In the genomic region with DNA sequence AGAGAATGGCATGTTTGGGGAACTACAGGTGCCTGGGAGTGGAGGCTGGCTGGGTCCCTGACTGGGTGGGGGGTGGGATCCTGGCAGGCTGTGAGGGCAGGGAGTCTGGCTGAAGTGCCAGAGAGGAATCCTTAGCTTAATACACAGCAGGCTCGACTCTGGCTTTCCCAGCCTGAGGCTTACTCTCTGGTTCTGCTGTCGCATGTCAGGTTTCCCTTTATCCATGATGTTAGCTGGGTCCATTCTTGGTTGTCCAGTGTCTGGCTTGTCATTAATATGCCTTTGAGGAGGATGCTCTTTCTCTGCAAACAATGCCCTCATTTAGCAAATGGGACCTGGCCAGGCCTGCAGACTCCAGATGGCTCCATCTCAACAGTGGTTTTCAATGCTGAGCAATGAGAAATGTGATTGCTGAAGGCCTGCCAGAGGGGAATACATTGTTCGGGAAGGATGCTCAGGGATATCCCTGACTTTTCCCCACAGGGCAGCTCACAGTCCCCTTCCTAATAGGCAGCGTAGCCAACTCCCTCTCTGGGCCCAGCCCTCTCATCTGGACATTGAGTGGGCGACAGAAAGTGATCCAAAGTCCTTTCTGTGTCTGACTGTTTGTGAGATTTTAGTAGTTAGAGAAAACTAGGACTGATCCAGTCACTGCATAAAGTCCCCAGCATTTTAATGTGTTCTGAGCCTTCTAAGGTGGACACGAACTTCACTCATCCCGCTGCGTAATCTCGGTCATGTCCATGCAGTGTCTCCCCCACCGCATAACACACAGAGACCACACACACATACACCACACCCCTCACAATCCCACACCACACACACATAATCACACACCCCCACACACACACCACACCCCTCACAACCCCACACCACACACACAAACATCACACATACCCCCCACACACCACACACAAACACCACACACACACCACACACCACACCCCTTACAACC, we compare ENCODE assay signal across 1 cellular context.
TF ChIP-seq lines count a peak whose summit lies in the region.

No MANE protein-coding gene starts in this region.

TF ChIP-seq in H1, 55 proteins besides CTCF, POLR2A, EP300 and RAD21:
- TF ChIP-seq, protein P1, sequence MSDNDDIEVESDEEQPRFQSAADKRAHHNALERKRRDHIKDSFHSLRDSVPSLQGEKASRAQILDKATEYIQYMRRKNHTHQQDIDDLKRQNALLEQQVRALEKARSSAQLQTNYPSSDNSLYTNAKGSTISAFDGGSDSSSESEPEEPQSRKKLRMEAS (IDR thresholded peaks at IDR 0.05) = no peak
- TF ChIP-seq KDM5A (IDR thresholded peaks at IDR 0.05; ENCODE audit: low read length) = no peak
- TF ChIP-seq BACH1 (IDR thresholded peaks at IDR 0.05; ENCODE audit: low read length) = no peak
- TF ChIP-seq PHF8 (conservative IDR thresholded peaks at IDR 0.05; ENCODE audit: low read depth, low read length) = no peak
- TF ChIP-seq GABPA (IDR thresholded peaks at IDR 0.05; ENCODE audit: borderline replicate concordance, insufficient read depth, low read length) = no peak
- TF ChIP-seq, protein P2, sequence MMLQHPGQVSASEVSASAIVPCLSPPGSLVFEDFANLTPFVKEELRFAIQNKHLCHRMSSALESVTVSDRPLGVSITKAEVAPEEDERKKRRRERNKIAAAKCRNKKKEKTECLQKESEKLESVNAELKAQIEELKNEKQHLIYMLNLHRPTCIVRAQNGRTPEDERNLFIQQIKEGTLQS (IDR thresholded peaks at IDR 0.05; ENCODE audit: insufficient read depth, low read depth, low read length) = no peak
- TF ChIP-seq TCF12 (IDR thresholded peaks at IDR 0.05; ENCODE audit: low read depth, low read length) = no peak
- TF ChIP-seq EGR1 (IDR thresholded peaks at IDR 0.05; ENCODE audit: borderline replicate concordance, low read depth, low read length) = no peak
- no peak for TF ChIP-seq RXRA (IDR thresholded peaks at IDR 0.05; ENCODE audit: insufficient read depth, low read depth, low read length)
- TF ChIP-seq CHD2 (IDR thresholded peaks at IDR 0.05; ENCODE audit: low read length) = no peak
- TF ChIP-seq CBX5 (IDR thresholded peaks at IDR 0.05; ENCODE audit: low read depth, low read length) = no peak
TF ChIP-seq in H1: peak in this region for 0.
